8 cellular contexts compared by ENCODE assay signal in the genomic region with DNA sequence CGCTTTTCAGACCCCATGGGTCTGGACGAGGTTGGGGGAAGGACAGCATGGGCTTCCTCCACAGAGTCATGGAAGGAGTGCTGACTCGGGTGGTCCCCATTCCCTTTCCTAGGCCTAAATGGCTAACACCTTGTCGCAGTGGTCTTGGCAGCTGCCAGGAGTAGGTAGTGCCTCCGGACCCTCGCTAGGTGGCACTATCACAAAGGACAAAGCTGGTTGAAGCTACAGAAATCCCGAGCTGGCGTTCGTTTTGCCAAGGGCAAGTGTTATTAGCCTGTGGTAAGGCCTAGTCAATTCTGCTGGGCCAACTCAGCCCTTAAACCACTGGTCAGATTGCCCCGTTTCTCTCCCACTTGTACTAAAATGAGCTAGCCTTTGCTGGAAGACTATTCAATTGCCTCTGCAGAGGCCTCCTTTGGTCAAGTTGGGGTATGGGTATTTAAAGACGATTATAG. TPM values are rescaled to one million over a fixed set of nuclear protein-coding genes. Genes with fewer than 3 reads are reported as not detected.
DNase-seq lines count a peak whose midpoint lies in the region; ATAC-seq, FAIRE-seq and TF ChIP-seq lines count a peak whose summit lies in the region.

No MANE protein-coding gene starts in this region.

- peak; percentile 80 for FAIRE-seq in urothelium cell line (lab: Jason Lieb, UNC)

- peaks cover 6% of the 10 kb centered on the region for H3K36me3 Mint-ChIP-seq in T-helper 17 cell (ENCODE audit: low read depth)

- H3K36me3 ChIP-seq in psoas muscle (ENCODE audit: insufficient read depth in 1 of 2, low read depth in 1 of 2), result peaks cover 0 to 15% of the 10 kb centered on the region in 2 donors

- 8% methylated on average over 11 of the region's 11 CpGs for WGBS in right cardiac atrium
- 5 to 8% (median 7%) methylated on average over 11 of the region's 11 CpGs for WGBS in psoas muscle, 3 donors

- H3K4me1 Mint-ChIP-seq in T-helper 17 cell, result peaks cover 24% of the 10 kb centered on the region

- H3K9me3 ChIP-seq in T-helper 17 cell (ENCODE audit: control insufficient read depth, low read length, poor library complexity, severe bottlenecking) (no peaks in the 10 kb centered on the region), right cardiac atrium (ENCODE audit: control insufficient read depth, low read length) (no peaks in the 10 kb centered on the region), psoas muscle (no peaks in the 10 kb centered on the region)

- H3K4me3 ChIP-seq in right cardiac atrium (ENCODE audit: low read length) (peak overlapping the region; percentile 31), psoas muscle (peak overlapping the region; percentile 91)

- TF ChIP-seq CTCF in psoas muscle (IDR thresholded peaks at IDR 0.05), result peak; percentile 94

- peak overlapping the region; percentile 93 for H3K4me3 Mint-ChIP-seq in T-helper 17 cell

- DNase-seq in GF-D8 (lab: John Stamatoyannopoulos, UW) (peak; percentile 64), NCI-H146 treated with DMSO at 0.1 percent for 48 hours (lab: John Stamatoyannopoulos, UW; ENCODE audit: unreplicated experiment) (peak; percentile 90), T-helper 17 cell (peak; percentile 59 to 72 (median 65)), anterior cingulate cortex (lab: John Stamatoyannopoulos, UW) (peak; percentile 14 to 94 (median 81)), right cardiac atrium (peak; percentile 87 to 93 (median 88)), psoas muscle (peak; percentile 86 to 92), urothelium cell line (ENCODE audit: low spot score) (peak; percentile 84)

- intact Hi-C loops in right cardiac atrium (cut with DNase I) (loop anchor here in 2 of 4 donors (5.0 to 10.0 kb wide), 2 partner anchors 318 to 515 kb away; partner anchors contain the start of gene EFNA3 (in 1 of the 2)), psoas muscle (cut with DNase I) (loop anchor here (5.0 to 10.0 kb wide), 4 partner anchors 308 to 495 kb away; partner anchors contain the start of genes ADAM15 (in 1 of the 2) and UBAP2L (in 1 of the 2))

- H3K27ac ChIP-seq in right cardiac atrium (ENCODE audit: low read length), result peak overlapping the region; percentile 94
- peak overlapping the region; percentile 97 for H3K27ac ChIP-seq in psoas muscle

- peak; percentile 30 for ATAC-seq in HG02763 (IDR thresholded peaks at IDR 0.05; ENCODE audit: unreplicated experiment)
- peak; percentile 46 for ATAC-seq in T-helper 17 cell
- ATAC-seq in right cardiac atrium, result peak; percentile 77 to 79
- peak; percentile 77 to 84 (median 80) for ATAC-seq in psoas muscle

- H3K27me3 ChIP-seq in right cardiac atrium (ENCODE audit: control insufficient read depth, insufficient read depth), result no peaks in the 10 kb centered on the region
- H3K27me3 ChIP-seq in psoas muscle (ENCODE audit: insufficient read depth in 3 of 3, low read length in 2 of 3), result no peaks in the 10 kb centered on the region

- H3K27me3 Mint-ChIP-seq in T-helper 17 cell, result no peaks in the 10 kb centered on the region

- H3K27ac Mint-ChIP-seq in T-helper 17 cell, result peak overlapping the region; percentile 97

- peaks cover 9% of the 10 kb centered on the region for H3K4me1 ChIP-seq in right cardiac atrium (ENCODE audit: control insufficient read depth, insufficient read depth, low read length)
- H3K4me1 ChIP-seq in psoas muscle, result peaks cover 28% of the 10 kb centered on the region

RNA-seq across cellular contexts. Expression of gene UBE2Q1, which starts 1.1 kb away (rescaled TPM):
- total RNA-seq in T-helper 17 cell (10 to 100 TPM; 80.3 to 82.4 TPM), right cardiac atrium (10 to 100 TPM; 49.4 to 67.9 (median 61.3) TPM), psoas muscle (10 to 100 TPM; 43.1 to 65.5 (median 54.8) TPM)
- polyA plus RNA-seq in right cardiac atrium (32.4 TPM), psoas muscle (10 to 100 TPM; 34.0 to 57.5 (median 50.8) TPM)

RNA-seq across cellular contexts. Expression of gene CHRNB2, which starts 8.1 kb away (rescaled TPM):
- not detected for total RNA-seq in T-helper 17 cell
- total RNA-seq in right cardiac atrium, result not detected
- polyA plus RNA-seq in right cardiac atrium, result 0.07 TPM
- under 1 TPM in 1 of 4 donors, not detected in 3; 0.08 TPM for total RNA-seq in psoas muscle
- under 1 TPM in 1 of 3 donors, not detected in 2; 0.01 TPM for polyA plus RNA-seq in psoas muscle

RNA-seq across cellular contexts. Expression of gene ADAR, which starts 48.5 kb away (rescaled TPM):
- total RNA-seq in T-helper 17 cell (100 to 1,000 TPM; 197 to 231 TPM), right cardiac atrium (10 to 100 TPM; 66.2 to 80.9 (median 70.4) TPM), psoas muscle (10 to 100 TPM; 21.1 to 34.8 (median 25.4) TPM)
- polyA plus RNA-seq in right cardiac atrium (21.2 TPM), psoas muscle (10 to 100 TPM in 1 of 3 donors, 1 to 10 TPM in 2; 8.8 to 17.7 (median 9.1) TPM)

RNA-seq across cellular contexts. Expression of gene SHE, which starts 57.3 kb away (rescaled TPM):
- total RNA-seq in T-helper 17 cell, result under 1 TPM in 1 of 2 donors, not detected in 1; 0.13 TPM
- total RNA-seq in right cardiac atrium, result 10 to 100 TPM; 17.4 to 23.8 (median 21.1) TPM
- 16.4 TPM for polyA plus RNA-seq in right cardiac atrium
- 1 to 10 TPM; 5.6 to 7.4 (median 7.0) TPM for total RNA-seq in psoas muscle
- polyA plus RNA-seq in psoas muscle, result 1 to 10 TPM; 4.0 to 6.2 (median 4.3) TPM

RNA-seq across cellular contexts. Expression of gene TDRD10, which starts 57.5 kb away (rescaled TPM):
- total RNA-seq in T-helper 17 cell (under 1 TPM in 1 of 2 donors, not detected in 1; 0.12 TPM), right cardiac atrium (1 to 10 TPM; 2.8 to 4.1 (median 3.4) TPM), psoas muscle (under 1 TPM; 0.50 to 0.97 (median 0.68) TPM)
- polyA plus RNA-seq in right cardiac atrium (4.9 TPM), psoas muscle (1 to 10 TPM in 1 of 3 donors, under 1 TPM in 2; 0.69 to 2.3 (median 0.99) TPM)

Comparison
In these comparisons a context has a peak if more than half of its experiments do, and no peak if none do; other contexts are left out.
1. Peak in every context shown above with its lines: DNase-seq, ATAC-seq, H3K4me3 ChIP-seq and H3K27ac ChIP-seq.